In the genomic region with DNA sequence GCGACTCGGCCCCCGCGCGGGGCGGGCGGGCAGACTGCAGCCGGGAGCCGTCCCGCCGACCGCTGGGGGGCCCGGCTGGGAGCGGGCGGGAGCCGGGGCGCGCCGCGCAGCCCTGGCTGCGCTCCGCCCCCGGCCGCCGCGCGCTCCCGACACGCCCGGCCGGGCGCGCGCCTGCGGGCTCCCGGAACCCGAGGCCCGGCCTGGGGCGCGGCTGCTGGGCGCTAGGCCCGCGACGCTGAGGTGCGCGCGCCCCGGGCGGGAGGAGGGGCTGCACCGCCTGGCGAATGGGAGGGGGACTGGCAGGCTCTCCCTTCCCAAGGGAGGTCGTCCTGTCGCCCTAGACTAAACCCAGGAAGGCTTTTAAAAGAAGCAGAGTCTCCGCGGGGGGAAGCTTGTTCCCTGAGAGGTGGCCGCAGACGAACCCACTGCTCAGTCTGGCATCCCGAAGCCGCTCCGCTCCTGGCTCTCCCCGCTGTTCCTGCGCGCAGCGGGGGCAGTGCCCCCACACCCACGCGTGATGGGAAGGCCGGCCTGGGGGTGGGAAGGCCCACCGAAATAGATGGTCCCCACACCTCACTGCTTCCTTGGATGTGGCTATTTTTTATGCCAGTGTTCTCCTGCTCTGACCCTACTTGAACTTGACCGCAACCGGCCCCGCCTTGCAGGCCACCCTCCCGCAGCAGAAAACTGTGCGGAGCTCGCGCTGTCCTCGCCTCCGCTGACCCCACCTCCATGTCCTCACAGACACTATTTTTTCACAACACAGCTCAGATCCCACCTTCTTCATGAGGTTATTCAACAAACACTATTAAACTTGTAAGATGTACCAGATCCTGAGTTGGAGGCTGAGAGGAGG, we compare ENCODE assay signal across 8 cellular contexts. TPM values are rescaled to one million over a fixed set of nuclear protein-coding genes. Genes with fewer than 3 reads are reported as not detected.
DNase-seq lines count a peak whose midpoint lies in the region; ATAC-seq and TF ChIP-seq lines count a peak whose summit lies in the region.

TSS of gene VOPP1 (minus strand) at position 125 of the 856 bp plus-strand sequence. CDS start 178 bp downstream, outside the sequence.

- no peaks in the 10 kb centered on the region for H4K20me1 ChIP-seq in KMS-11 (ENCODE audit: insufficient read depth)

- H3K9me3 ChIP-seq in neutrophil, result no peaks in the 10 kb centered on the region

- peak; percentile 71 for DNase-seq in EH (ENCODE audit: low read depth)
- peak; percentile 64 for DNase-seq in SK-MEL-5 (ENCODE audit: low read depth, low spot score)
- DNase-seq in activated naive CD8-positive, alpha-beta T cell treated with anti-CD3 and anti-CD28 coated beads for 36 hours, result peak; percentile 80
- no peak for DNase-seq in glomerular endothelial cell (ENCODE audit: extremely low read depth, low read depth, low spot score)
- no peak for DNase-seq in type B pancreatic cell (ENCODE audit: extremely low spot score, unreplicated experiment)

- no peaks in the 10 kb centered on the region for H3K27me3 ChIP-seq in KMS-11 (ENCODE audit: insufficient read depth, low read depth)
- H3K27me3 ChIP-seq in neutrophil, result peaks cover 34% of the 10 kb centered on the region

- peaks cover 60% of the 10 kb centered on the region for H3K4me1 ChIP-seq in KMS-11 (ENCODE audit: low read depth, poor library complexity, severe bottlenecking)
- peaks cover 26 to 27% of the 10 kb centered on the region in 2 experiments for H3K4me1 ChIP-seq in neutrophil (ENCODE audit: control insufficient read depth in 1 of 2, insufficient read depth in 1 of 2, low read depth in 1 of 2, low read length in 1 of 2)

- H3K9ac ChIP-seq in KMS-11, result peak within 1 kb of the TSS; percentile 83

- H3K36me3 Mint-ChIP-seq in activated naive CD8-positive, alpha-beta T cell treated with anti-CD3 and anti-CD28 coated beads for 36 hours, result peaks cover 6% of the 10 kb centered on the region
- peaks cover 2% of the 10 kb centered on the region for H3K36me3 Mint-ChIP-seq in type B pancreatic cell

- H3K79me2 ChIP-seq in KMS-11 (ENCODE audit: insufficient read depth, low read depth), result peaks cover 50% of the 10 kb centered on the region

- peak within 1 kb of the TSS; percentile 86 for H3K27ac Mint-ChIP-seq in activated naive CD8-positive, alpha-beta T cell treated with anti-CD3 and anti-CD28 coated beads for 36 hours
- peak within 1 kb of the TSS; percentile 88 for H3K27ac Mint-ChIP-seq in type B pancreatic cell

- no peaks in the 10 kb centered on the region for H3K36me3 ChIP-seq in KMS-11 (ENCODE audit: insufficient read depth)
- no peaks in the 10 kb centered on the region for H3K36me3 ChIP-seq in neutrophil

- no peak within 1 kb of the TSS for H3K4me3 ChIP-seq in KMS-11 (IDR thresholded peaks at IDR 0.05; ENCODE audit: insufficient read depth, low read depth, low read length)
- H3K4me3 ChIP-seq in neutrophil (ENCODE audit: low read depth in 1 of 2, low read length in 1 of 2), result peak within 1 kb of the TSS; percentile 82 to 89

- ATAC-seq in GM21737 (IDR thresholded peaks at IDR 0.05; ENCODE audit: unreplicated experiment), result peak; percentile 45

- H3K9me3 Mint-ChIP-seq in activated naive CD8-positive, alpha-beta T cell treated with anti-CD3 and anti-CD28 coated beads for 36 hours, result no peaks in the 10 kb centered on the region
- H3K9me3 Mint-ChIP-seq in type B pancreatic cell, result no peaks in the 10 kb centered on the region

- TF ChIP-seq CTCF in KMS-11 (conservative IDR thresholded peaks at IDR 0.05; ENCODE audit: low read depth, low read length) (no peak), neutrophil (IDR thresholded peaks at IDR 0.05) (no peak), type B pancreatic cell (conservative IDR thresholded peaks at IDR 0.05) (peak; percentile 9)

- in situ Hi-C loops in SK-MEL-5 (cut with HindIII; ENCODE audit: low pct_unique_long_range_greater_than_20kb, low sequenced_read_pairs), result no loop called here

- peak within 1 kb of the TSS; percentile 84 for H2AFZ ChIP-seq in KMS-11 (ENCODE audit: low read depth)

- H3K4me3 Mint-ChIP-seq in activated naive CD8-positive, alpha-beta T cell treated with anti-CD3 and anti-CD28 coated beads for 36 hours, result peak within 1 kb of the TSS; percentile 88
- peak within 1 kb of the TSS; percentile 92 for H3K4me3 Mint-ChIP-seq in type B pancreatic cell

- H3K4me1 Mint-ChIP-seq in activated naive CD8-positive, alpha-beta T cell treated with anti-CD3 and anti-CD28 coated beads for 36 hours, result peaks cover 63% of the 10 kb centered on the region
- peaks cover 34% of the 10 kb centered on the region for H3K4me1 Mint-ChIP-seq in type B pancreatic cell (ENCODE audit: unreplicated experiment)

- peak within 1 kb of the TSS; percentile 98 for H3K4me2 ChIP-seq in KMS-11

- H3K27ac ChIP-seq in KMS-11 (peak within 1 kb of the TSS; percentile 68), neutrophil (peak within 1 kb of the TSS; percentile 90)

- H3K27me3 Mint-ChIP-seq in activated naive CD8-positive, alpha-beta T cell treated with anti-CD3 and anti-CD28 coated beads for 36 hours, result no peaks in the 10 kb centered on the region
- peaks cover 3% of the 10 kb centered on the region for H3K27me3 Mint-ChIP-seq in type B pancreatic cell

RNA-seq across cellular contexts. Expression of gene VOPP1, which starts in this region (rescaled TPM):
- 46.5 and 49.9 TPM in 2 replicates for total RNA-seq in SK-MEL-5 (2014; rRNA removed; shearing (Covaris generic))
- 45.2 and 59.5 TPM in 2 replicates for polyA plus RNA-seq in SK-MEL-5 (2015; cell fraction: cytosol; rRNA removed)
- polyA plus RNA-seq in SK-MEL-5 (2015; cell fraction: nucleus; rRNA removed), result 18.4 and 21.6 TPM in 2 replicates
- 10 to 100 TPM; 49.0 to 50.5 TPM for total RNA-seq in activated naive CD8-positive, alpha-beta T cell treated with anti-CD3 and anti-CD28 coated beads for 36 hours
- total RNA-seq in glomerular endothelial cell, result 138 and 154 TPM in 2 replicates
- 31.0 and 38.9 TPM in 2 replicates for total RNA-seq in type B pancreatic cell (ENCODE audit: low replicate concordance)

Comparison
In these comparisons a context has a peak if more than half of its experiments do, and no peak if none do; other contexts are left out.
1. DNase-seq: peak in EH (single experiment), SK-MEL-5 (single experiment) and activated naive CD8-positive, alpha-beta T cell treated with anti-CD3 and anti-CD28 coated beads for 36 hours (single experiment); none in glomerular endothelial cell (single experiment) and type B pancreatic cell (single experiment).